ENCODE assay signal across 8 cellular contexts in the genomic region with DNA sequence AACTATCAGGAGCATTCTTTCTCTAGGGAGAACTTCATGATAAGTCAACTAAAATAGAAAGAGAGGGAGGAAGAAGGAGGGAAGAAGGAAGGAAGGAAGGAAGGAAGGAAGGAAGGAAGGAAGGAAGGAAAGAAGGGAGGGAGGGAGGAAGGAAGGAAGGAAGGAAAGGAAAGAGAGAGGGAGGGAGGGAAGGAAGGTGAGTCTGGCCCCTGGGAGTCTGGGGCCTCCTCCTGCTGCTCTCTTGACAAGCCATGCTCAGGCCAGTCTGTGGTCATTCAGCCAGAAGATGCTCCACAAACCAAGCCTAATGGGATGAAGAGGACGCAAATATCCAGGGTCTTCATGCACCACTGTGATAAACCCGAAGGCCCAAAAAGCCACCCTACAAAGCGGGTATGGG.
"Had no signal": no experiment of that assay in that cellular context is flagged by ENCODE, and none has a peak within 500 bp of the region (broad histone marks: within the 10 kb centered on the region; RNA-seq: fewer than 3 reads in every experiment).

No MANE protein-coding gene starts in this region.

- H3K9ac ChIP-seq: GM23248 had no signal

- DNase-seq: GM23248, GOT3, H7, H9, HCEC 1CT, HFFc6 had no signal

- H3K4me1 ChIP-seq: HAP-1 had no signal

- H3K4me3 ChIP-seq: GM23248, GM23338, HAP-1 had no signal

- H3K36me3 ChIP-seq: HAP-1 had no signal

- H3K27ac ChIP-seq: GM23248 had no signal

- H3K9me3 ChIP-seq: HAP-1 had no signal
